Comparison of ENCODE assay signal across 20 cellular contexts in genomic region chr10:320787-321186, GRCh38.
"Had no signal": no experiment of that assay in that cellular context is flagged by ENCODE, and none has a peak within 500 bp of the region (broad histone marks: within the 10 kb centered on the region; RNA-seq: fewer than 3 reads in every experiment).

No MANE protein-coding gene starts in this region.

- H3K9ac ChIP-seq: parathyroid adenoma had no signal

- H3K27me3 ChIP-seq: esophagus muscularis mucosa, gastrocnemius medialis, right lobe of liver, tibial artery had no signal

- H3K9me3 ChIP-seq: esophagus muscularis mucosa, gastrocnemius medialis, left ventricle myocardium inferior, lower lobe of right lung, psoas muscle, right lobe of liver, tibial artery had no signal

- H3K36me3 Mint-ChIP-seq: naive B cell had no signal

- H3K4me1 ChIP-seq: gastrocnemius medialis, parathyroid adenoma, psoas muscle, right lobe of liver had no signal

- H3K4me3 Mint-ChIP-seq: nephron; stimulated activated effector memory CD8-positive, alpha-beta T cell treated with anti-CD3 and anti-CD28 coated beads, Interleukin-12 subunit alpha, Interleukin-12 subunit beta, amount 100 ng/mL, for 72 hours; stimulated activated naive CD8-positive, alpha-beta T cell treated with anti-CD3 and anti-CD28 coated beads, Interleukin-15, Interleukin-2, amounts not matched to agents 100 ng/mL and 50 ng/mL, for 24 hours had no signal

- H3K36me3 ChIP-seq: gastrocnemius medialis, right lobe of liver had no signal

- H3K4me3 ChIP-seq: esophagus muscularis mucosa, gastrocnemius medialis, left ventricle myocardium inferior, lower lobe of right lung, psoas muscle, right lobe of liver, tibial artery had no signal

- ATAC-seq: gastrocnemius medialis; left cardiac atrium; lower lobe of right lung; psoas muscle; right lobe of liver; stimulated activated effector memory CD8-positive, alpha-beta T cell treated with anti-CD3 and anti-CD28 coated beads, Interleukin-12 subunit alpha, Interleukin-12 subunit beta, amount 100 ng/mL, for 72 hours had no signal

- H3K79me2 ChIP-seq: parathyroid adenoma had no signal

- H3K27me3 Mint-ChIP-seq: naive B cell; stimulated activated naive CD8-positive, alpha-beta T cell treated with anti-CD3 and anti-CD28 coated beads, Interleukin-15, Interleukin-2, amounts not matched to agents 100 ng/mL and 50 ng/mL, for 24 hours had no signal

- H2AFZ ChIP-seq: parathyroid adenoma had no signal

- H3K9me3 Mint-ChIP-seq: naive B cell; nephron; stimulated activated effector memory CD8-positive, alpha-beta T cell treated with anti-CD3 and anti-CD28 coated beads, Interleukin-12 subunit alpha, Interleukin-12 subunit beta, amount 100 ng/mL, for 72 hours; stimulated activated naive CD8-positive, alpha-beta T cell treated with anti-CD3 and anti-CD28 coated beads, Interleukin-15, Interleukin-2, amounts not matched to agents 100 ng/mL and 50 ng/mL, for 24 hours had no signal

- DNase-seq: effector memory CD4-positive, alpha-beta T cell; gastrocnemius medialis; kidney; left cardiac atrium; left ventricle myocardium inferior; lower lobe of right lung; mesenchymal stem cell; naive B cell; psoas muscle; retina; right lobe of liver; stimulated activated CD4-positive, alpha-beta T cell treated with anti-CD3 and anti-CD28 coated beads, Interleukin-4, amount 100 ng/mL, for 1 hour; stimulated activated CD8-positive, alpha-beta memory T cell treated with anti-CD3 and anti-CD28 coated beads, Interleukin-4, amount 100 ng/mL, for 48 hours; tibial artery had no signal

- H3K27ac ChIP-seq: epithelial cell of prostate, esophagus muscularis mucosa, gastrocnemius medialis, left ventricle myocardium inferior, lower lobe of right lung, parathyroid adenoma, psoas muscle, right lobe of liver, tibial artery had no signal

- H3K27ac Mint-ChIP-seq: stimulated activated effector memory CD8-positive, alpha-beta T cell treated with anti-CD3 and anti-CD28 coated beads, Interleukin-12 subunit alpha, Interleukin-12 subunit beta, amount 100 ng/mL, for 72 hours; stimulated activated naive CD8-positive, alpha-beta T cell treated with anti-CD3 and anti-CD28 coated beads, Interleukin-15, Interleukin-2, amounts not matched to agents 100 ng/mL and 50 ng/mL, for 24 hours had no signal
